In genomic region chr2:86105969-86106945, GRCh38 we compare ENCODE assay signal across 8 cellular contexts. TPM values are rescaled to one million over a fixed set of nuclear protein-coding genes. Genes with fewer than 3 reads are reported as not detected.
A peak's percentile ranks its signal among the peaks of the same experiment; 100 is the strongest.
DNase-seq lines count a peak whose midpoint lies in the region; ATAC-seq and TF ChIP-seq lines count a peak whose summit lies in the region.

Gene PTCD3, plus strand, starts transcription at chr2:86106235. Its CDS starts 13 bp downstream, at chr2:86106248.

- H3K36me3 Mint-ChIP-seq in T-helper 17 cell (ENCODE audit: low read depth) (peaks cover 11% of the 10 kb centered on the region), progenitor cell of endocrine pancreas (ENCODE audit: insufficient read depth) (peaks cover 20% of the 10 kb centered on the region)

- peak within 1 kb of the TSS; percentile 98 for H3K4me3 Mint-ChIP-seq in T-helper 17 cell
- peak within 1 kb of the TSS; percentile 93 for H3K4me3 Mint-ChIP-seq in progenitor cell of endocrine pancreas (ENCODE audit: low read depth)

- H3K27ac ChIP-seq in left ventricle myocardium inferior (replicated peaks) (peak within 1 kb of the TSS; percentile 82), urinary bladder (ENCODE audit: low read depth) (no peak within 1 kb of the TSS)

- no peaks in the 10 kb centered on the region for H3K9me3 Mint-ChIP-seq in progenitor cell of endocrine pancreas (ENCODE audit: low read depth)

- H3K27me3 Mint-ChIP-seq in T-helper 17 cell (no peaks in the 10 kb centered on the region), progenitor cell of endocrine pancreas (no peaks in the 10 kb centered on the region)

- H3K27ac Mint-ChIP-seq in T-helper 17 cell (peak within 1 kb of the TSS; percentile 100), progenitor cell of endocrine pancreas (peak within 1 kb of the TSS; percentile 99)

- H3K4me3 ChIP-seq in left ventricle myocardium inferior (peak within 1 kb of the TSS; percentile 91), urinary bladder (ENCODE audit: low read depth, low read length) (peak within 1 kb of the TSS; percentile 79)

- intact Hi-C loops in left ventricle myocardium inferior (cut with micrococcal nuclease): no loop called here

- no peaks in the 10 kb centered on the region for H3K27me3 ChIP-seq in left ventricle myocardium inferior (ENCODE audit: low read depth)

- H3K4me1 ChIP-seq in left ventricle myocardium inferior (peaks cover 55% of the 10 kb centered on the region), urinary bladder (ENCODE audit: insufficient read depth) (no peaks in the 10 kb centered on the region)

- in situ Hi-C loops in GM13977 (cut with MboI; ENCODE audit: low pct_unique_long_range_greater_than_20kb, low sequenced_read_pairs, unreplicated experiment): no loop called here

- DNase-seq in GM13977 (ENCODE audit: low spot score) (peak; percentile 86), NCI-H1694 treated with DMSO at 0.1 percent for 48 hours (lab: John Stamatoyannopoulos, UW) (peak; percentile 98), T-helper 17 cell (peak; percentile 82 to 84 (median 82)), amygdala (lab: John Stamatoyannopoulos, UW) (peak; percentile 28 to 96 (median 90)), left ventricle myocardium inferior (peak; percentile 95), progenitor cell of endocrine pancreas (ENCODE audit: low spot score, unreplicated experiment) (peak; percentile 78)

- ATAC-seq in HG02884 (IDR thresholded peaks at IDR 0.05; ENCODE audit: unreplicated experiment): peak; percentile 85
- peak; percentile 92 for ATAC-seq in T-helper 17 cell

- TF ChIP-seq CTCF in GM13977 (IDR thresholded peaks at IDR 0.05; ENCODE audit: extremely low read depth, insufficient read depth, missing control alignments) (no peak), left ventricle myocardium inferior (IDR thresholded peaks at IDR 0.05; ENCODE audit: borderline replicate concordance) (no peak), progenitor cell of endocrine pancreas (IDR thresholded peaks at IDR 0.05; ENCODE audit: unreplicated experiment) (no peak)

- under 1% methylated on average over 44 of the region's 44 CpGs for WGBS in urinary bladder

- no peaks in the 10 kb centered on the region for H3K9me3 ChIP-seq in T-helper 17 cell (ENCODE audit: control insufficient read depth, low read length, poor library complexity, severe bottlenecking)
- no peaks in the 10 kb centered on the region for H3K9me3 ChIP-seq in left ventricle myocardium inferior (replicated peaks)

- H3K4me1 Mint-ChIP-seq in T-helper 17 cell (peaks cover 47% of the 10 kb centered on the region), progenitor cell of endocrine pancreas (ENCODE audit: low read depth) (peaks cover 26% of the 10 kb centered on the region)

- H3K36me3 ChIP-seq in left ventricle myocardium inferior: peaks cover 44% of the 10 kb centered on the region
- H3K36me3 ChIP-seq in urinary bladder (ENCODE audit: insufficient read depth): peaks cover 3% of the 10 kb centered on the region

RNA-seq across cellular contexts. Expression of gene PTCD3, which starts in this region (rescaled TPM):
- total RNA-seq in T-helper 17 cell (100 to 1,000 TPM; 111 to 142 TPM), left ventricle myocardium inferior (158 TPM), progenitor cell of endocrine pancreas (160 and 163 TPM in 2 replicates), urinary bladder (159 TPM)
- polyA plus RNA-seq in urinary bladder: 28.8 TPM
